ENCODE assay signal across 14 cellular contexts in genomic region chr12:80766897-80767296, GRCh38. TPM values are rescaled to one million over a fixed set of nuclear protein-coding genes. Genes with fewer than 3 reads are reported as not detected.
DNase-seq lines count a peak whose midpoint lies in the region; ATAC-seq, FAIRE-seq and TF ChIP-seq lines count a peak whose summit lies in the region.
"Had no signal": no experiment of that assay in that cellular context is flagged by ENCODE, and none has a peak within 500 bp of the region (broad histone marks: within the 10 kb centered on the region; RNA-seq: fewer than 3 reads in every experiment).

No MANE protein-coding gene starts in this region.

- no peak for TF ChIP-seq CTCF in transverse colon (IDR thresholded peaks at IDR 0.05)

- ATAC-seq in GM18520 (IDR thresholded peaks at IDR 0.05; ENCODE audit: unreplicated experiment) (peak; percentile 98), GM21390 (IDR thresholded peaks at IDR 0.05; ENCODE audit: unreplicated experiment) (peak; percentile 90), HG02943 (IDR thresholded peaks at IDR 0.05; ENCODE audit: low read depth, unreplicated experiment) (peak; percentile 84), HG03521 (IDR thresholded peaks at IDR 0.05; ENCODE audit: unreplicated experiment) (peak; percentile 79)
- ATAC-seq: activated CD8-positive, alpha-beta T cell treated with anti-CD3 and anti-CD28 coated beads, Interleukin-2, amount 10 ng/mL, durations not matched to agents 7 days and 5 days; Panc1 had no signal

- no peaks in the 10 kb centered on the region for H3K4me1 ChIP-seq in transverse colon

- H3K9me3 ChIP-seq in transverse colon = no peaks in the 10 kb centered on the region

- no peak for FAIRE-seq in HTR-8/SVneo (lab: Jason Lieb, UNC)
- FAIRE-seq: H1 had no signal

- no peaks in the 10 kb centered on the region for H3K36me3 ChIP-seq in transverse colon

- in situ Hi-C loops in transverse colon (cut with MboI; ENCODE audit: low pct_ligation_motif_present in 1 of 4, low pct_unique_long_range_greater_than_20kb in 1 of 4, low sequenced_read_pairs in 3 of 4) = no loop called here

- 78 to 83% methylated on average over 2 of the region's 2 CpGs for WGBS in transverse colon (ENCODE audit: low coverage in 1 of 2), 2 donors

- no peaks in the 10 kb centered on the region for H3K27me3 ChIP-seq in transverse colon

- TF ChIP-seq EP300 in transverse colon (IDR thresholded peaks at IDR 0.05; ENCODE audit: low read depth) = no peak

- TF ChIP-seq POLR2A in transverse colon (IDR thresholded peaks at IDR 0.05) = no peak

- intact Hi-C loops in transverse colon (cut with DNase I; ENCODE audit: low total_unique reads) = no loop called here

- H3K27ac ChIP-seq in transverse colon = no peak overlapping the region
- H3K27ac ChIP-seq: KMS-11 had no signal

- no peak overlapping the region for H3K4me3 ChIP-seq in transverse colon

- no peak for DNase-seq in transverse colon
- no peak for DNase-seq in NCI-H2171 treated with DMSO at 0.1 percent for 48 hours (lab: John Stamatoyannopoulos, UW)
- no peak for DNase-seq in HTR-8/SVneo (ENCODE audit: insufficient read length, low spot score)
- DNase-seq in kidney glomerular epithelial cell (lab: John Stamatoyannopoulos, UW) = no peak
- DNase-seq: activated CD8-positive, alpha-beta T cell treated with anti-CD3 and anti-CD28 coated beads, Interleukin-2, amount 10 ng/mL, durations not matched to agents 7 days and 5 days; cerebellar nuclear complex had no signal

RNA-seq across cellular contexts. Expression of gene MYF5, which starts 50.2 kb away (rescaled TPM):
- not detected for total RNA-seq in transverse colon
- total RNA-seq: activated CD8-positive, alpha-beta T cell treated with anti-CD3 and anti-CD28 coated beads, Interleukin-2, amount 10 ng/mL, durations not matched to agents 7 days and 5 days; H1; T-helper 2 cell treated with Interferon-gamma antibody and Interleukin-4, amounts not matched to agents 100 ng/mL and 5 ng/mL, for 36 hours had no signal

RNA-seq across cellular contexts. Expression of gene MYF6, which starts 59.5 kb away (rescaled TPM):
- under 1 TPM in 1 of 4 donors, not detected in 3; 0.27 TPM for total RNA-seq in transverse colon
- total RNA-seq: activated CD8-positive, alpha-beta T cell treated with anti-CD3 and anti-CD28 coated beads, Interleukin-2, amount 10 ng/mL, durations not matched to agents 7 days and 5 days; H1; T-helper 2 cell treated with Interferon-gamma antibody and Interleukin-4, amounts not matched to agents 100 ng/mL and 5 ng/mL, for 36 hours had no signal
